In genomic region chr14:76956253-76957090, GRCh38 we compare ENCODE assay signal across 1 cellular context.
TF ChIP-seq lines count a peak whose summit lies in the region.

No MANE protein-coding gene starts in this region.

TF ChIP-seq in WTC11, 78 proteins besides CTCF, POLR2A, EP300 and RAD21 (continued from another document):
- TF ChIP-seq ZSCAN18 (CRISPR knock-in tag; IDR thresholded peaks at IDR 0.05) (no peak), NFE2L1 (CRISPR knock-in tag; IDR thresholded peaks at IDR 0.05) (peak; percentile 99), CBFB (CRISPR knock-in tag; IDR thresholded peaks at IDR 0.05; ENCODE audit: low read depth) (peak; percentile 44; the same call in 1 of the 2 replicates), E2F4 (CRISPR knock-in tag; IDR thresholded peaks at IDR 0.05; ENCODE audit: borderline replicate concordance, low read depth) (0 out of 2 replicates have a peak, but pooled peaks have one; percentile 45), MYBL2 (CRISPR knock-in tag; IDR thresholded peaks at IDR 0.05) (peak; percentile 55; the same call in 1 of the 2 replicates), PRDM15 (CRISPR knock-in tag; IDR thresholded peaks at IDR 0.05) (no peak), USF2 (CRISPR knock-in tag; IDR thresholded peaks at IDR 0.05) (peak; percentile 35; the same call in 1 of the 2 replicates), ATF1 (CRISPR knock-in tag; IDR thresholded peaks at IDR 0.05) (no peak), EMX1 (CRISPR knock-in tag; IDR thresholded peaks at IDR 0.05) (no peak), HMGXB4 (CRISPR knock-in tag; IDR thresholded peaks at IDR 0.05) (peak; percentile 78), ZBTB21 (CRISPR knock-in tag; IDR thresholded peaks at IDR 0.05; ENCODE audit: borderline replicate concordance) (peak; percentile 74; the same call in 1 of the 2 replicates), JUN (CRISPR knock-in tag; IDR thresholded peaks at IDR 0.05) (no peak), AFF4 (CRISPR knock-in tag; IDR thresholded peaks at IDR 0.05; ENCODE audit: borderline replicate concordance) (peak; percentile 78; the same call in 1 of the 2 replicates), SP1 (CRISPR knock-in tag; conservative IDR thresholded peaks at IDR 0.05) (peak; percentile 72; the same call in 1 of the 2 replicates), MAX (CRISPR knock-in tag; IDR thresholded peaks at IDR 0.05) (peak; percentile 69; the same call in 1 of the 2 replicates), TEAD1 (CRISPR knock-in tag; IDR thresholded peaks at IDR 0.05) (peak; percentile 93), GABPB1 (CRISPR knock-in tag; IDR thresholded peaks at IDR 0.05) (peak; percentile 44; the same call in 1 of the 2 replicates)
